ENCODE assay signal across 16 cellular contexts in the genomic region with DNA sequence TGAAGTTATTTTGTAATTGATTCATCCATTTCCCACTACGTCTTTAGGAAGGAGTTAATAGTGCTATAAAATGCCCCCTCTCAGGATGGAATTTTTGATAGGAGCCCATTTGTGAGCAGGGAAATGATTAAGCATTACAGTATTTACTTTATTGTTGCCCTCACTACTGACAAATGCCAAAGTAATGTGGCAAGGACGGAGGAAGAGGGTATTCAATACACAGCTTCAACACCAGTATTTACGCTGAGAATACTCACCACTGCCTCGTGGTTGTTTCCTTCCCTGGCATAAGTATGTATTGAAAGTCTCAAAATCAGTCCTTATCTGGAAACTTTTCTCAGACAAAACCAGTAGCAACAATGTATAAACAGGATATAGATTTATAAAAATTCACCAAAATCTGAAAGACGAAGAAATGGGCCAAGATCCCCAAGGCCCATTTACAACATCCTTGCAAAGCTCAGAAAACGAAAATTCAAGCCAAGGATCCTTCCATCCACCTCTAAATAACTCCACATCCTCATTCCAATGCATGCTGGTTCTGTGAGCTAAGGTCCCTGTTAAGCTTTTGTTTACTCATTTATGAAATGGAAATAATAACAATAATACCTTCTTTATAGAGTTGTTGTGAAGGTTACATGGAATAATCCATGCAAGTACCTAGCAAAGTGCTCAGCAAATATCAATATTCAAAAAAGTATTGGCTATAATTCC. TPM values are rescaled to one million over a fixed set of nuclear protein-coding genes. Genes with fewer than 3 reads are reported as not detected.
A peak's percentile ranks its signal among the peaks of the same experiment; 100 is the strongest.
DNase-seq lines count a peak whose midpoint lies in the region; ATAC-seq, FAIRE-seq and TF ChIP-seq lines count a peak whose summit lies in the region.
"Had no signal": no experiment of that assay in that cellular context is flagged by ENCODE, and none has a peak within 500 bp of the region (broad histone marks: within the 10 kb centered on the region; RNA-seq: fewer than 3 reads in every experiment).

No MANE protein-coding gene starts in this region.

- no TSS peak for BruUV-seq in mammary epithelial cell (replicated peaks; lab: Mats Ljungman, UMichigan)

- peak in 1 of 2 experiments; percentile 14; a peak in 1 of 5 replicates for TF ChIP-seq RAD21 in A549 (conservative IDR thresholded peaks at IDR 0.05 in 1 of 2, IDR thresholded peaks at IDR 0.05 in 1 of 2)

- H3K23ac ChIP-seq in mesendoderm (ENCODE audit: low read length) = no peak overlapping the region

- H3K4me1 ChIP-seq in A549 (peaks cover 66% of the 10 kb centered on the region), mammary epithelial cell (ENCODE audit: insufficient read depth, low read length) (peaks cover 26% of the 10 kb centered on the region), mesendoderm (ENCODE audit: control insufficient read depth, low read depth, low read length) (peaks cover 8% of the 10 kb centered on the region)

- no peak overlapping the region for H2BK120ac ChIP-seq in mesendoderm (ENCODE audit: low read depth, low read length)

- dilution Hi-C loops in mammary epithelial cell (cut with HindIII; ENCODE audit: low sequenced_read_pairs) = no loop called here

- no peak overlapping the region for H4K5ac ChIP-seq in mesendoderm (ENCODE audit: low read length)

- no peak overlapping the region for H2AK5ac ChIP-seq in mesendoderm (ENCODE audit: low read length)

- H3K4me3 ChIP-seq in A549 (peak overlapping the region; percentile 11), MG63 (peak overlapping the region; percentile 25), mammary epithelial cell (replicated peaks in 1 of 3; ENCODE audit: insufficient read depth in 1 of 3, low read depth in 2 of 3, low read length in 3 of 3) (no peak overlapping the region), mesendoderm (ENCODE audit: low read length) (no peak overlapping the region)

- H3K56ac ChIP-seq in mesendoderm (ENCODE audit: low read length) = no peak overlapping the region

- peak overlapping the region; percentile 88 for H3K4me2 ChIP-seq in A549
- peak overlapping the region; percentile 53 for H3K4me2 ChIP-seq in mammary epithelial cell (ENCODE audit: insufficient read depth, low read depth, low read length)
- H3K4me2 ChIP-seq in mesendoderm (ENCODE audit: low read length) = no peak overlapping the region

- intact Hi-C loops in mammary epithelial cell (cut with micrococcal nuclease) = no loop called here

- POLR2A ChIA-PET in A549 (lab: Yijun Ruan, JAX) = interaction anchor here (0.9 to 1.8 kb wide), 3 partner anchors 9 to 118 kb away, joined by 3 to 6 read pairs (median 5); partner anchors contain the start of gene FEZ2

- peak; percentile 98 for FAIRE-seq in A549 (lab: Jason Lieb, UNC)
- FAIRE-seq: A204.1, frontal cortex had no signal

- no peak overlapping the region for H2BK15ac ChIP-seq in mesendoderm (replicated peaks; ENCODE audit: low read depth)

- CTCF ChIA-PET in A549 (lab: Yijun Ruan, JAX) (interaction anchor here (0.7 to 1.4 kb wide), 9 partner anchors 9 to 218 kb away, joined by 3 to 6 read pairs (median 3); partner anchors contain the start of gene FEZ2), mammary epithelial cell (lab: Charles Lee; ENCODE audit: low non-redundant PET) (no interaction called here)

- no peak overlapping the region for H2BK5ac ChIP-seq in mesendoderm (ENCODE audit: low read length)

- H3K79me1 ChIP-seq in mesendoderm (ENCODE audit: low read length) = peaks cover 1% of the 10 kb centered on the region

- no peak overlapping the region for H4K8ac ChIP-seq in mesendoderm (ENCODE audit: low read depth, low read length)

- TF ChIP-seq CTCF in A549 (IDR thresholded peaks at IDR 0.05) (no peak), mammary epithelial cell (conservative IDR thresholded peaks at IDR 0.05 in 1 of 2, IDR thresholded peaks at IDR 0.05 in 1 of 2; ENCODE audit: extremely low read depth in 1 of 2, insufficient read depth in 1 of 2, low read depth in 1 of 2, low read length in 2 of 2) (no peak)

- H3K9me3 ChIP-seq in A549 = no peaks in the 10 kb centered on the region
- no peaks in the 10 kb centered on the region for H3K9me3 ChIP-seq in MG63
- H3K9me3 ChIP-seq in mammary epithelial cell (replicated peaks; ENCODE audit: insufficient read depth, low read length) = no peaks in the 10 kb centered on the region

- H3K27me3 ChIP-seq in MG63 (no peaks in the 10 kb centered on the region), mammary epithelial cell (ENCODE audit: insufficient read depth, low read length) (no peaks in the 10 kb centered on the region), mesendoderm (ENCODE audit: insufficient read depth, low read length, poor library complexity) (no peaks in the 10 kb centered on the region)

- peak overlapping the region; percentile 51 for H3K18ac ChIP-seq in mesendoderm (ENCODE audit: low read length)

- H3K4ac ChIP-seq in mesendoderm (ENCODE audit: low read depth, low read length) = no peak overlapping the region

- H2AFZ ChIP-seq in mammary epithelial cell (ENCODE audit: low read depth, low read length) = no peak overlapping the region

- H3K79me2 ChIP-seq in mammary epithelial cell (ENCODE audit: insufficient read depth, low read length) (peaks cover 54% of the 10 kb centered on the region), mesendoderm (ENCODE audit: control insufficient read depth, insufficient read depth, low read length) (no peaks in the 10 kb centered on the region)

- H3K27ac ChIP-seq in A549 = peak overlapping the region; percentile 80 to 88
- H3K27ac ChIP-seq in mammary epithelial cell (ENCODE audit: insufficient read depth, low read depth, low read length) = peak overlapping the region; percentile 15
- no peak overlapping the region for H3K27ac ChIP-seq in mesendoderm (ENCODE audit: low read depth, low read length)

- TF ChIP-seq POLR2A in A549 (IDR thresholded peaks at IDR 0.05; ENCODE audit: low read length) = no peak

- DNase-seq in A549 (ENCODE audit: low read depth in 1 of 2, low spot score in 1 of 2) (peak; percentile 43 to 85), MG63 (peak; percentile 53), mammary epithelial cell (no peak), mesendoderm (no peak), glomerular visceral epithelial cell (ENCODE audit: extremely low spot score) (no peak), NCI-H1105 (lab: John Stamatoyannopoulos, UW) (no peak), NCI-H748 treated with DMSO at 0.1 percent for 48 hours (lab: John Stamatoyannopoulos, UW) (no peak)
- DNase-seq: activated CD8-positive, alpha-beta T cell treated with anti-CD3 and anti-CD28 coated beads for 36 hours; GDM1; NCI-H2081; stimulated activated CD4-positive, alpha-beta T cell treated with anti-CD3 and anti-CD28 coated beads, Interleukin-4, amount 100 ng/mL, for 1 hour; substantia nigra had no signal

- in situ Hi-C loops in mammary epithelial cell (cut with MboI; ENCODE audit: low sequenced_read_pairs in 2 of 2) = no loop called here

- peaks cover 38% of the 10 kb centered on the region for H3K36me3 ChIP-seq in MG63
- peaks cover 1% of the 10 kb centered on the region for H3K36me3 ChIP-seq in mammary epithelial cell (ENCODE audit: insufficient read depth, low read length)
- no peaks in the 10 kb centered on the region for H3K36me3 ChIP-seq in mesendoderm (ENCODE audit: control insufficient read depth, insufficient read depth, low read length)

- peak; percentile 46 to 67; a peak in 2 of 5 replicates for TF ChIP-seq EP300 in A549 (IDR thresholded peaks at IDR 0.05)

- ATAC-seq in A549 (peak; percentile 78 to 86), HG03354 (IDR thresholded peaks at IDR 0.05; ENCODE audit: poor library complexity, severe bottlenecking, unreplicated experiment) (no peak)
- ATAC-seq: activated CD8-positive, alpha-beta T cell treated with anti-CD3 and anti-CD28 coated beads for 36 hours; Right ventricle myocardium inferior had no signal

- no peaks in the 10 kb centered on the region for H4K20me1 ChIP-seq in mammary epithelial cell (ENCODE audit: insufficient read depth, low read length)

- H3K9ac ChIP-seq in mammary epithelial cell (ENCODE audit: insufficient read depth, low read length) (no peak overlapping the region), mesendoderm (ENCODE audit: low read length) (no peak overlapping the region)

- under 1% methylated on average over 6 of the region's 6 CpGs for WGBS in A549 (ENCODE audit: missing lambda C conversion rate)
- WGBS in mammary epithelial cell (ENCODE audit: low coverage, missing lambda C conversion rate) = 84% methylated on average over 6 of the region's 6 CpGs
- no CpG with 5 or more reads among the region's 6 CpGs for WGBS in mesendoderm (ENCODE audit: extremely low coverage, insufficient coverage, low lambda C conversion rate)

TF ChIP-seq in A549, 52 proteins besides CTCF, POLR2A, EP300 and RAD21 (continues in another document):
- TF ChIP-seq FOSL2 (IDR thresholded peaks at IDR 0.05) = peak; percentile 71
- TF ChIP-seq FOSL2 (CRISPR knock-in tag; IDR thresholded peaks at IDR 0.05) = peak; percentile 85
- TF ChIP-seq POLR2AphosphoS2 (conservative IDR thresholded peaks at IDR 0.05; ENCODE audit: low read length) = 0 out of 2 replicates have a peak, but pooled peaks have one; percentile 50
- TF ChIP-seq NFE2L2 (conservative IDR thresholded peaks at IDR 0.05; ENCODE audit: low read length) = no peak
- TF ChIP-seq EHF (CRISPR knock-in tag; IDR thresholded peaks at IDR 0.05) = 0 out of 2 replicates have a peak, but pooled peaks have one; percentile 40
- TF ChIP-seq TFCP2L1 (CRISPR knock-in tag; IDR thresholded peaks at IDR 0.05) = peak; percentile 77; the same call in 1 of the 2 replicates
- TF ChIP-seq ZC3H11A (IDR thresholded peaks at IDR 0.05) = no peak
- no peak for TF ChIP-seq USF2 (IDR thresholded peaks at IDR 0.05)
- no peak for TF ChIP-seq RARB (CRISPR knock-in tag; IDR thresholded peaks at IDR 0.05)
- no peak for TF ChIP-seq SREBF2 (IDR thresholded peaks at IDR 0.05)
- peak; percentile 21; the same call in 1 of the 2 replicates for TF ChIP-seq FOXS1 (CRISPR knock-in tag; IDR thresholded peaks at IDR 0.05)

RNA-seq across cellular contexts. Expression of gene FEZ2, which starts 29.3 kb away (rescaled TPM):
- polyA plus RNA-seq in A549 (2011; rRNA removed) = 92.1 and 124 TPM in 2 replicates
- 23.9 and 28.0 TPM in 2 replicates for polyA plus RNA-seq in A549 (2012; cell fraction: cytosol; rRNA removed)
- 11.2 and 21.3 TPM in 2 replicates for polyA plus RNA-seq in A549 (2012; cell fraction: nucleus; rRNA removed)
- polyA plus RNA-seq in A549 (2017; fragmentation: RNase III; extraction: RNeasy Plus Mini Kit Qiagen cat#74134 plus additional on column Dnase treatment) = 52.5 to 64.4 TPM (median 56.5 TPM) in 3 replicates
- polyA minus RNA-seq in A549 (2011; rRNA and poly(A)+ RNA removed) = 19.5 and 20.3 TPM in 2 replicates
- total RNA-seq in MG63 (2014; rRNA removed; shearing (Covaris generic); ENCODE audit: low replicate concordance) = 37.8 and 38.3 TPM in 2 replicates
- 10 to 100 TPM; 34.3 to 42.0 TPM for total RNA-seq in mammary epithelial cell
- polyA plus RNA-seq in mammary epithelial cell = 20.0 TPM
- 36.3 TPM for polyA minus RNA-seq in mammary epithelial cell
- polyA plus RNA-seq in mesendoderm (2013, experiment 1 of 2) = 22.8 TPM
- 23.2 TPM for polyA plus RNA-seq in mesendoderm (2013, experiment 2 of 2)

Comparison
In these comparisons a context has a peak if more than half of its experiments do, and no peak if none do; other contexts are left out.
1. DNase-seq: peak in A549 (2 of 2) and MG63 (single experiment); none in mammary epithelial cell (single experiment), mesendoderm (single experiment), glomerular visceral epithelial cell (single experiment), NCI-H1105 (single experiment) and NCI-H748 treated with DMSO at 0.1 percent for 48 hours (single experiment).
2. H3K4me3 ChIP-seq: peak in A549 (single experiment) and MG63 (single experiment); none in mammary epithelial cell (0 of 3) and mesendoderm (single experiment).